Comparison of ENCODE assay signal across 17 cellular contexts in genomic region chr7:152709307-152710133, GRCh38. TPM values are rescaled to one million over a fixed set of nuclear protein-coding genes. Genes with fewer than 3 reads are reported as not detected.
A peak's percentile ranks its signal among the peaks of the same experiment; 100 is the strongest.
DNase-seq lines count a peak whose midpoint lies in the region; ATAC-seq and TF ChIP-seq lines count a peak whose summit lies in the region.
"Had no signal": no experiment of that assay in that cellular context is flagged by ENCODE, and none has a peak within 500 bp of the region (broad histone marks: within the 10 kb centered on the region; RNA-seq: fewer than 3 reads in every experiment).

No MANE protein-coding gene starts in this region.

- in situ Hi-C loops in KBM-7 (cut with MboI; ENCODE audit: low pct_unique_long_range_greater_than_20kb, low sequenced_read_pairs): no loop called here

- H3K4me3 ChIP-seq in breast epithelium (no peak overlapping the region), thyroid gland (replicated peaks in 1 of 3) (no peak overlapping the region)
- H3K4me3 ChIP-seq: adrenal gland, sigmoid colon, transverse colon had no signal

- intact Hi-C loops in MCF 10A (cut with micrococcal nuclease) (loop anchor here (5.0 to 10.0 kb wide), 2 partner anchors 245 to 562 kb away; no protein-coding TSS in a partner anchor), breast epithelium (cut with DNase I; ENCODE audit: low total_unique reads) (no loop called here), thyroid gland (cut with DNase I) (no loop called here)
- intact Hi-C loops in activated CD8-positive, alpha-beta T cell treated with anti-CD3 and anti-CD28 coated beads for 36 hours (cut with micrococcal nuclease): no loop called here

- POLR2A ChIA-PET in MCF 10A (lab: Yijun Ruan, JAX): interaction anchor here (0.9 kb wide), 1 partner anchor 34 kb away, joined by 4 read pairs; no protein-coding TSS in a partner anchor
- POLR2A ChIA-PET in activated CD8-positive, alpha-beta T cell treated with anti-CD3 and anti-CD28 coated beads for 36 hours (lab: Charles Lee): no interaction called here

- no peaks in the 10 kb centered on the region for H3K27me3 ChIP-seq in breast epithelium
- H3K27me3 ChIP-seq in thyroid gland: no peaks in the 10 kb centered on the region
- H3K27me3 ChIP-seq: adrenal gland, sigmoid colon, transverse colon had no signal

- no peak for TF ChIP-seq CTCF in MCF 10A (IDR thresholded peaks at IDR 0.05; ENCODE audit: unreplicated experiment)
- TF ChIP-seq CTCF in breast epithelium (IDR thresholded peaks at IDR 0.05): no peak
- no peak for TF ChIP-seq CTCF in thyroid gland (IDR thresholded peaks at IDR 0.05)
- no peak for TF ChIP-seq CTCF in activated CD8-positive, alpha-beta T cell treated with anti-CD3 and anti-CD28 coated beads for 36 hours (IDR thresholded peaks at IDR 0.05)

- WGBS in thyroid gland, 2 donors: 73 to 78% methylated on average over 5 of the region's 5 CpGs

- H3K4me1 Mint-ChIP-seq in MCF 10A (ENCODE audit: insufficient read depth, unreplicated experiment): no peaks in the 10 kb centered on the region
- H3K4me1 Mint-ChIP-seq in activated CD8-positive, alpha-beta T cell treated with anti-CD3 and anti-CD28 coated beads for 36 hours (ENCODE audit: low read depth): peaks cover 3% of the 10 kb centered on the region

- no peaks in the 10 kb centered on the region for H3K36me3 ChIP-seq in breast epithelium
- no peaks in the 10 kb centered on the region for H3K36me3 ChIP-seq in thyroid gland
- H3K36me3 ChIP-seq: adrenal gland, sigmoid colon, transverse colon had no signal

- no peak overlapping the region for H3K27ac ChIP-seq in breast epithelium
- no peak overlapping the region for H3K27ac ChIP-seq in epithelial cell of prostate
- no peak overlapping the region for H3K27ac ChIP-seq in thyroid gland
- H3K27ac ChIP-seq: HL-60, sigmoid colon, transverse colon had no signal

- DNase-seq in MCF 10A (ENCODE audit: unreplicated experiment): peak; percentile 41
- no peak for DNase-seq in breast epithelium (ENCODE audit: low spot score in 2 of 2)
- peak; percentile 14 for DNase-seq in OCI-M1 (lab: John Stamatoyannopoulos, UW)
- peak; percentile 8 for DNase-seq in epithelial cell of prostate (ENCODE audit: low read depth, low spot score)
- no peak for DNase-seq in KBM-7
- DNase-seq in thyroid gland: no peak
- no peak for DNase-seq in activated CD8-positive, alpha-beta T cell treated with anti-CD3 and anti-CD28 coated beads for 36 hours
- DNase-seq: activated CD4-positive, alpha-beta memory T cell treated with anti-CD3 and anti-CD28 coated beads for 36 hours; adrenal gland; head of caudate nucleus; midbrain; NCI-H2171 treated with DMSO at 0.1 percent for 48 hours; transverse colon had no signal

- TF ChIP-seq POLR2A in breast epithelium (IDR thresholded peaks at IDR 0.05) (no peak), thyroid gland (IDR thresholded peaks at IDR 0.05) (no peak)

- no peak overlapping the region for H3K4me3 Mint-ChIP-seq in MCF 10A (ENCODE audit: unreplicated experiment)
- no peak overlapping the region for H3K4me3 Mint-ChIP-seq in activated CD8-positive, alpha-beta T cell treated with anti-CD3 and anti-CD28 coated beads for 36 hours
- H3K4me3 Mint-ChIP-seq: activated CD4-positive, alpha-beta memory T cell treated with anti-CD3 and anti-CD28 coated beads for 36 hours had no signal

- no peak overlapping the region for H3K27ac Mint-ChIP-seq in MCF 10A (ENCODE audit: low read depth, unreplicated experiment)
- no peak overlapping the region for H3K27ac Mint-ChIP-seq in activated CD8-positive, alpha-beta T cell treated with anti-CD3 and anti-CD28 coated beads for 36 hours
- H3K27ac Mint-ChIP-seq: activated CD4-positive, alpha-beta memory T cell treated with anti-CD3 and anti-CD28 coated beads for 36 hours had no signal

- peaks cover 4% of the 10 kb centered on the region for H3K36me3 Mint-ChIP-seq in MCF 10A (ENCODE audit: insufficient read depth, unreplicated experiment)
- no peaks in the 10 kb centered on the region for H3K36me3 Mint-ChIP-seq in activated CD8-positive, alpha-beta T cell treated with anti-CD3 and anti-CD28 coated beads for 36 hours (ENCODE audit: low read depth)

- H3K4me1 ChIP-seq in breast epithelium (no peaks in the 10 kb centered on the region), thyroid gland (no peaks in the 10 kb centered on the region)
- H3K4me1 ChIP-seq: adrenal gland, sigmoid colon had no signal

- CTCF ChIA-PET in MCF 10A (lab: Yijun Ruan, JAX): interaction anchor here (0.5 to 0.7 kb wide), 4 partner anchors 51 to 1132 kb away, joined by 3 to 4 read pairs (median 3); no protein-coding TSS in a partner anchor
- CTCF ChIA-PET in activated CD8-positive, alpha-beta T cell treated with anti-CD3 and anti-CD28 coated beads for 36 hours (lab: Charles Lee): interaction anchor here (0.6 kb wide), 1 partner anchor 374 kb away, joined by 4 read pairs; no protein-coding TSS in a partner anchor

- H3K27me3 Mint-ChIP-seq in MCF 10A (ENCODE audit: insufficient read depth, unreplicated experiment): no peaks in the 10 kb centered on the region
- H3K27me3 Mint-ChIP-seq in activated CD8-positive, alpha-beta T cell treated with anti-CD3 and anti-CD28 coated beads for 36 hours: peaks cover 2% of the 10 kb centered on the region
- H3K27me3 Mint-ChIP-seq: activated CD4-positive, alpha-beta memory T cell treated with anti-CD3 and anti-CD28 coated beads for 36 hours had no signal

- BruUV-seq in MCF 10A (replicated peaks; lab: Mats Ljungman, UMichigan): no TSS peak

- ATAC-seq in HG02840 (IDR thresholded peaks at IDR 0.05; ENCODE audit: low FRiP score, unreplicated experiment): no peak
- no peak for ATAC-seq in activated CD8-positive, alpha-beta T cell treated with anti-CD3 and anti-CD28 coated beads for 36 hours
- ATAC-seq: SK-N-SH treated with all-trans-retinoic acid at 6 μM for 48 hours had no signal

- H3K9me3 ChIP-seq in breast epithelium (peaks cover 4 to 8% of the 10 kb centered on the region in 2 donors), thyroid gland (no peaks in the 10 kb centered on the region)
- H3K9me3 ChIP-seq: adrenal gland had no signal

- H3K9me3 Mint-ChIP-seq in MCF 10A (ENCODE audit: unreplicated experiment): peaks cover 5% of the 10 kb centered on the region
- peaks cover 9% of the 10 kb centered on the region for H3K9me3 Mint-ChIP-seq in activated CD8-positive, alpha-beta T cell treated with anti-CD3 and anti-CD28 coated beads for 36 hours

RNA-seq across cellular contexts. Expression of gene XRCC2, which starts 33.6 kb away (rescaled TPM):
- total RNA-seq in MCF 10A (2022) (4.1 and 5.2 TPM in 2 replicates), breast epithelium (1 to 10 TPM in 1 of 3 donors, under 1 TPM in 2; 0.48 to 2.2 (median 0.98) TPM), thyroid gland (1 to 10 TPM in 1 of 4 donors, under 1 TPM in 3; 0.15 to 1.6 (median 0.57) TPM)
- total RNA-seq in activated CD8-positive, alpha-beta T cell treated with anti-CD3 and anti-CD28 coated beads for 36 hours: 10 to 100 TPM; 16.6 to 17.2 TPM

RNA-seq across cellular contexts. Expression of gene ACTR3B, which starts 50.0 kb away (rescaled TPM):
- 11.3 and 12.8 TPM in 2 replicates for total RNA-seq in MCF 10A (2022)
- total RNA-seq in breast epithelium: 10 to 100 TPM in 2 of 3 donors, 1 to 10 TPM in 1; 9.1 to 10.2 (median 10.1) TPM
- total RNA-seq in thyroid gland: 10 to 100 TPM in 2 of 4 donors, 1 to 10 TPM in 2; 7.5 to 10.5 (median 9.9) TPM
- total RNA-seq in activated CD8-positive, alpha-beta T cell treated with anti-CD3 and anti-CD28 coated beads for 36 hours: 1 to 10 TPM; 8.6 to 9.2 TPM

Comparison
In these comparisons a context has a peak if more than half of its experiments do, and no peak if none do; other contexts are left out.
1. DNase-seq: peak in MCF 10A (single experiment), OCI-M1 (single experiment) and epithelial cell of prostate (single experiment); none in breast epithelium (0 of 2), KBM-7 (single experiment), thyroid gland (0 of 2) and activated CD8-positive, alpha-beta T cell treated with anti-CD3 and anti-CD28 coated beads for 36 hours (single experiment).